ENCODE assay signal across 14 cellular contexts in genomic region chr9:37210737-37211523, GRCh38.
DNase-seq lines count a peak whose midpoint lies in the region; ATAC-seq and TF ChIP-seq lines count a peak whose summit lies in the region.
"Had no signal": no experiment of that assay in that cellular context is flagged by ENCODE, and none has a peak within 500 bp of the region (broad histone marks: within the 10 kb centered on the region; RNA-seq: fewer than 3 reads in every experiment).

No MANE protein-coding gene starts in this region.

- peak overlapping the region; percentile 11 to 76 (median 42); a peak in 18 of 22 replicates for H3K4me2 ChIP-seq in BLaER1 treated with 17β-estradiol and CSF1 and Interleukin-3, amounts not matched to agents 10 nM and 100 nM

- no peaks in the 10 kb centered on the region for H3K27me3 Mint-ChIP-seq in memory B cell
- H3K27me3 Mint-ChIP-seq in activated CD4-positive, alpha-beta memory T cell treated with anti-CD3 and anti-CD28 coated beads for 36 hours = no peaks in the 10 kb centered on the region

- peaks cover 27% of the 10 kb centered on the region for H3K36me3 Mint-ChIP-seq in memory B cell
- peaks cover 32% of the 10 kb centered on the region for H3K36me3 Mint-ChIP-seq in activated CD4-positive, alpha-beta memory T cell treated with anti-CD3 and anti-CD28 coated beads for 36 hours

- peak; percentile 45 for ATAC-seq in GM19452 (IDR thresholded peaks at IDR 0.05; ENCODE audit: unreplicated experiment)
- ATAC-seq in memory B cell (ENCODE audit: low read depth) = no peak
- ATAC-seq in GM21526 (IDR thresholded peaks at IDR 0.05; ENCODE audit: low FRiP score, unreplicated experiment) = no peak
- ATAC-seq: esophagus mucosa had no signal

- CTCF ChIA-PET in activated CD4-positive, alpha-beta memory T cell treated with anti-CD3 and anti-CD28 coated beads for 36 hours (lab: Charles Lee) = interaction anchor here (1.7 to 1.8 kb wide), 2 partner anchors 22 to 91 kb away, joined by 4 to 7 read pairs; no protein-coding TSS in a partner anchor

- H3K27me3 ChIP-seq in BLaER1 treated with 17β-estradiol and CSF1 and Interleukin-3, amounts not matched to agents 10 nM and 100 nM = no peaks in the 10 kb centered on the region
- H3K27me3 ChIP-seq in WERI-Rb-1 (ENCODE audit: insufficient read depth, low read depth, severe bottlenecking) = no peaks in the 10 kb centered on the region

- peaks cover 41% of the 10 kb centered on the region for H3K4me1 Mint-ChIP-seq in memory B cell
- peaks cover 35% of the 10 kb centered on the region for H3K4me1 Mint-ChIP-seq in activated CD4-positive, alpha-beta memory T cell treated with anti-CD3 and anti-CD28 coated beads for 36 hours (ENCODE audit: low read depth)

- DNase-seq in WERI-Rb-1 (no peak), memory B cell (ENCODE audit: low spot score in 2 of 2) (no peak), GM20000 (ENCODE audit: low spot score) (no peak), NCI-H1436 treated with DMSO at 0.1 percent for 48 hours (lab: John Stamatoyannopoulos, UW) (no peak)
- DNase-seq in activated CD4-positive, alpha-beta memory T cell treated with anti-CD3 and anti-CD28 coated beads for 36 hours = no peak
- DNase-seq: aorta, GOT3, hypothalamus, left ventricle myocardium superior, NCI-H226 had no signal

- peaks cover 37 to 96% (median 62%) of the 10 kb centered on the region in 10 experiments for H3K4me1 ChIP-seq in BLaER1 treated with 17β-estradiol and CSF1 and Interleukin-3, amounts not matched to agents 10 nM and 100 nM

- H3K9me3 Mint-ChIP-seq in memory B cell = no peaks in the 10 kb centered on the region
- no peaks in the 10 kb centered on the region for H3K9me3 Mint-ChIP-seq in activated CD4-positive, alpha-beta memory T cell treated with anti-CD3 and anti-CD28 coated beads for 36 hours

- no peak for TF ChIP-seq CTCF in WERI-Rb-1 (IDR thresholded peaks at IDR 0.05; ENCODE audit: low read depth, low read length)
- no peak for TF ChIP-seq CTCF in GM20000 (IDR thresholded peaks at IDR 0.05; ENCODE audit: extremely low read depth, missing control alignments)

- peak overlapping the region; percentile 43 for H3K27ac Mint-ChIP-seq in memory B cell
- no peak overlapping the region for H3K27ac Mint-ChIP-seq in activated CD4-positive, alpha-beta memory T cell treated with anti-CD3 and anti-CD28 coated beads for 36 hours

- H3K9me3 ChIP-seq in BLaER1 treated with 17β-estradiol and CSF1 and Interleukin-3, amounts not matched to agents 10 nM and 100 nM (replicated peaks in 1 of 11) = no peaks in the 10 kb centered on the region
- H3K9me3 ChIP-seq in WERI-Rb-1 (ENCODE audit: severe bottlenecking) = no peaks in the 10 kb centered on the region

- peak overlapping the region; percentile 30 for H3K4me3 Mint-ChIP-seq in memory B cell
- no peak overlapping the region for H3K4me3 Mint-ChIP-seq in activated CD4-positive, alpha-beta memory T cell treated with anti-CD3 and anti-CD28 coated beads for 36 hours

- POLR2A ChIA-PET in activated CD4-positive, alpha-beta memory T cell treated with anti-CD3 and anti-CD28 coated beads for 36 hours (lab: Charles Lee) = no interaction called here

- peaks cover 5 to 92% (median 41%) of the 10 kb centered on the region in 11 experiments; a peak in 19 of 22 replicates for H3K36me3 ChIP-seq in BLaER1 treated with 17β-estradiol and CSF1 and Interleukin-3, amounts not matched to agents 10 nM and 100 nM
- no peaks in the 10 kb centered on the region for H3K36me3 ChIP-seq in WERI-Rb-1

- intact Hi-C loops in activated CD4-positive, alpha-beta memory T cell treated with anti-CD3 and anti-CD28 coated beads for 36 hours (cut with micrococcal nuclease) = loop anchor here (10.0 kb wide), 1 partner anchor 194 kb away; no protein-coding TSS in a partner anchor

- peak overlapping the region in 9 of 11 experiments; percentile 13 to 75 (median 63); a peak in 16 of 22 replicates for H3K27ac ChIP-seq in BLaER1 treated with 17β-estradiol and CSF1 and Interleukin-3, amounts not matched to agents 10 nM and 100 nM
- H3K27ac ChIP-seq in WERI-Rb-1 = peak overlapping the region; percentile 41

- H3K9ac ChIP-seq in BLaER1 treated with 17β-estradiol and CSF1 and Interleukin-3, amounts not matched to agents 10 nM and 100 nM = peak overlapping the region in 8 of 11 experiments; percentile 4 to 58 (median 22); a peak in 10 of 22 replicates

- peaks cover 0 to 75% (median 0%) of the 10 kb centered on the region in 11 experiments; a peak in 5 of 22 replicates for H4K20me1 ChIP-seq in BLaER1 treated with 17β-estradiol and CSF1 and Interleukin-3, amounts not matched to agents 10 nM and 100 nM

- no peak overlapping the region for H3K4me3 ChIP-seq in BLaER1 treated with 17β-estradiol and CSF1 and Interleukin-3, amounts not matched to agents 10 nM and 100 nM
- H3K4me3 ChIP-seq in WERI-Rb-1 (ENCODE audit: low read depth, low read length) = no peak overlapping the region
